ENCODE assay signal across 14 cellular contexts in the genomic region with DNA sequence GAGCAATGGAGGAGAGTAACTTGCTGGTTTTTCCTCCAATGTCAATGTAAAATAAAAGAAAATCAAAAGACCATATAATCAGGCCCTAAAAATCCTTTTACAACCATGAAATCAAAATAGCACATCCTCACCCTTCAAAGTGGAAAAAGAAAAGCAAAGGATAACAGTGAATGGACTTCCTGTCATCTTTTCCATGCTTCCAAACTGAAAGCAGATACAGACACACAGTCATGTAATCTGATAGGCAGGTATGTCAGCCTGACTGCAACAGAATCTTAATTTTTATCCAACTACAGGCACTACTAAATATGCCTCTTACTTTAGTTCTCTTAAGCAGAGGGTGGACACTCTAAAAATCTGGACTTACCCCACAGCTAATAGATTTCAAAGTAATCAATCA. TPM values are rescaled to one million over a fixed set of nuclear protein-coding genes. Genes with fewer than 3 reads are reported as not detected.
"Had no signal": no experiment of that assay in that cellular context is flagged by ENCODE, and none has a peak within 500 bp of the region (broad histone marks: within the 10 kb centered on the region; RNA-seq: fewer than 3 reads in every experiment).

No MANE protein-coding gene starts in this region.

- H3K27ac Mint-ChIP-seq: effector memory CD8-positive, alpha-beta T cell; naive B cell; nephron progenitor cell; stimulated activated naive B cell treated with anti-CD40 and anti-IgM and Interleukin-4, amounts not matched to agents 10 μg/mL and 1 μg/mL and 100 μg/mL, for 72 hours had no signal

- H3K27me3 ChIP-seq: esophagus squamous epithelium had no signal

- H3K4me1 Mint-ChIP-seq: nephron progenitor cell had no signal

- H3K4me1 ChIP-seq: esophagus squamous epithelium had no signal

- DNase-seq: effector memory CD8-positive, alpha-beta T cell; esophagus squamous epithelium; foreskin fibroblast; kidney glomerular epithelial cell; mesendoderm; naive B cell; nephron progenitor cell; stimulated activated CD4-positive, alpha-beta T cell treated with anti-CD3 and anti-CD28 coated beads, Interleukin-2, amount 100 ng/mL, for 24 hours; stimulated activated CD4-positive, alpha-beta T cell treated with anti-CD3 and anti-CD28 coated beads, Interleukin-4, amount 100 ng/mL, for 4 hours; stimulated activated naive B cell treated with anti-CD40 and anti-IgM and Interleukin-4, amounts not matched to agents 10 μg/mL and 1 μg/mL and 100 μg/mL, for 72 hours; trophoblast cell had no signal

- H3K27ac ChIP-seq: esophagus squamous epithelium, skin epidermis had no signal

- H3K27me3 Mint-ChIP-seq: effector memory CD8-positive, alpha-beta T cell; naive B cell; stimulated activated naive B cell treated with anti-CD40 and anti-IgM and Interleukin-4, amounts not matched to agents 10 μg/mL and 1 μg/mL and 100 μg/mL, for 72 hours had no signal

- H3K4me3 ChIP-seq: esophagus squamous epithelium, skin epidermis had no signal

- ATAC-seq: effector memory CD8-positive, alpha-beta T cell; sciatic nerve; stimulated activated naive B cell treated with anti-CD40 and anti-IgM and Interleukin-4, amounts not matched to agents 10 μg/mL and 1 μg/mL and 100 μg/mL, for 72 hours had no signal

- H3K9me3 Mint-ChIP-seq: effector memory CD8-positive, alpha-beta T cell; naive B cell; nephron progenitor cell; stimulated activated naive B cell treated with anti-CD40 and anti-IgM and Interleukin-4, amounts not matched to agents 10 μg/mL and 1 μg/mL and 100 μg/mL, for 72 hours had no signal

- H3K4me3 Mint-ChIP-seq: effector memory CD8-positive, alpha-beta T cell; naive B cell; nephron progenitor cell; stimulated activated naive B cell treated with anti-CD40 and anti-IgM and Interleukin-4, amounts not matched to agents 10 μg/mL and 1 μg/mL and 100 μg/mL, for 72 hours had no signal

- H3K9me3 ChIP-seq: esophagus squamous epithelium had no signal

RNA-seq across cellular contexts. Expression of gene IGDCC4, which starts 27.8 kb away (rescaled TPM):
- polyA plus RNA-seq: liver had no signal
